ENCODE assay signal across 16 cellular contexts in the genomic region with DNA sequence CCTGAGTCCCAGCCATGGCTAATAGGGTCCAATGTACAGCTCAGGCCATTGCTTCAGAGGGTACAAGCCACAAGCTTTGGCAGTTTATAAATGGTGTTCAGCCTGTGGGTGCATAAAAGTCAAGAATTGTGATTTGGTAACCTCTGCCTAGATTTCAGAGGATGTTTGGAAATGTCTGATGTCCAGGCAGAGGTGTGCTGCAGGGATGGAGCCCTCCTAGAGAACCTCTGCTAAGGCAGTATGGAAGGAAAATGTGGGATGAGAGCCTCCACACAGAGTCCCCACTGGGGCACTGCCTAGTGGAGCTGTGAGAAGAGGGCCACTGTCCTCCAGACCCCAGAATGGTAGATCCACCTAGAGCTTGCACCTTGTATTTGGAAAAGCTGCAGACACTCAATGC.
"Had no signal": no experiment of that assay in that cellular context is flagged by ENCODE, and none has a peak within 500 bp of the region (broad histone marks: within the 10 kb centered on the region; RNA-seq: fewer than 3 reads in every experiment).

No MANE protein-coding gene starts in this region.

- H3K9me3 ChIP-seq: colonic mucosa had no signal

- H3K27me3 Mint-ChIP-seq: dendritic cell treated with granulocyte-macrophage colony-stimulating factor and Interleukin-4, amounts not matched to agents 40 ng/mL and 50 ng/mL, for 4 days; effector memory CD8-positive, alpha-beta T cell had no signal

- H3K27me3 ChIP-seq: colonic mucosa, esophagus muscularis mucosa, foreskin keratinocyte, gastroesophageal sphincter, heart right ventricle, left lung had no signal

- ATAC-seq: effector memory CD8-positive, alpha-beta T cell; foreskin keratinocyte; gastroesophageal sphincter; heart right ventricle; left cardiac atrium; left lung; left ventricle myocardium superior; lower lobe of right lung had no signal

- H3K4me3 ChIP-seq: colonic mucosa, esophagus muscularis mucosa, gastroesophageal sphincter, heart right ventricle, left lung, lower lobe of right lung had no signal

- H3K36me3 ChIP-seq: colonic mucosa, esophagus muscularis mucosa, gastroesophageal sphincter, heart right ventricle, left lung, lower lobe of right lung had no signal

- H3K4me1 ChIP-seq: colonic mucosa, esophagus muscularis mucosa, foreskin keratinocyte, gastroesophageal sphincter, heart right ventricle, left lung, lower lobe of right lung had no signal

- H3K27ac Mint-ChIP-seq: dendritic cell treated with granulocyte-macrophage colony-stimulating factor and Interleukin-4, amounts not matched to agents 40 ng/mL and 50 ng/mL, for 4 days; effector memory CD8-positive, alpha-beta T cell had no signal

- H3K27ac ChIP-seq: colonic mucosa, esophagus muscularis mucosa, foreskin keratinocyte, gastroesophageal sphincter, heart right ventricle, left lung, lower lobe of right lung had no signal

- H3K4me3 Mint-ChIP-seq: dendritic cell treated with granulocyte-macrophage colony-stimulating factor and Interleukin-4, amounts not matched to agents 40 ng/mL and 50 ng/mL, for 4 days; effector memory CD8-positive, alpha-beta T cell had no signal

- DNase-seq: colonic mucosa; cortex of kidney; effector CD8-positive, alpha-beta T cell; effector memory CD8-positive, alpha-beta T cell; foreskin keratinocyte; heart right ventricle; hippocampal formation; left cardiac atrium; left lung; left ventricle myocardium superior; lower lobe of right lung; mesenchymal stem cell; midbrain had no signal
